33 cellular contexts compared by ENCODE assay signal in genomic region chr1:47873332-47873731, GRCh38.
"Had no signal": no experiment of that assay in that cellular context is flagged by ENCODE, and none has a peak within 500 bp of the region (broad histone marks: within the 10 kb centered on the region; RNA-seq: fewer than 3 reads in every experiment).

No MANE protein-coding gene starts in this region.

- H3K27ac Mint-ChIP-seq: activated CD4-positive, alpha-beta memory T cell treated with anti-CD3 and anti-CD28 coated beads for 36 hours; activated CD4-positive, alpha-beta T cell treated with anti-CD3 and anti-CD28 coated beads for 36 hours; activated CD4-positive, alpha-beta T cell treated with anti-CD3 and anti-CD28 coated beads, Interleukin-2, amount 10 ng/mL, durations not matched to agents 24 days and 14 days; activated CD8-positive, alpha-beta memory T cell treated with anti-CD3 and anti-CD28 coated beads, Interleukin-2, amount 10 ng/mL, durations not matched to agents 7 days and 5 days; activated CD8-positive, alpha-beta T cell treated with anti-CD3 and anti-CD28 coated beads, Interleukin-2, amount 10 ng/mL, durations not matched to agents 7 days and 5 days; activated naive CD8-positive, alpha-beta T cell; activated T-helper 1 cell treated with anti-CD3 and anti-CD28 coated beads, Interleukin-12 subunit alpha, Interleukin-12 subunit beta, Interleukin-2, Interleukin-4 antibody, amounts not matched to agents 30 ng/mL and 10 ng/mL and 1 ng/mL, durations not matched to agents 14 hours and 24 hours and 36 hours; activated T-helper 2 cell treated with anti-CD3 and anti-CD28 coated beads, Interferon-gamma antibody, Interleukin-2, Interleukin-4, amounts not matched to agents 10 μg/mL and 5 μg/mL and 100 μg/mL, durations not matched to agents 14 hours and 24 hours and 36 hours had no signal

- H3K27ac ChIP-seq: brain microvascular endothelial cell, epithelial cell of prostate, esophagus squamous epithelium had no signal

- ATAC-seq: activated CD4-positive, alpha-beta T cell treated with anti-CD3 and anti-CD28 coated beads for 36 hours; activated CD8-positive, alpha-beta memory T cell treated with anti-CD3 and anti-CD28 coated beads, Interleukin-2, amount 10 ng/mL, durations not matched to agents 7 days and 5 days; activated CD8-positive, alpha-beta T cell treated with anti-CD3 and anti-CD28 coated beads, Interleukin-2, amount 10 ng/mL, durations not matched to agents 7 days and 5 days had no signal

- H3K9me3 ChIP-seq: esophagus squamous epithelium had no signal

- H3K4me3 ChIP-seq: esophagus squamous epithelium had no signal

- H3K4me1 Mint-ChIP-seq: activated CD4-positive, alpha-beta T cell treated with anti-CD3 and anti-CD28 coated beads for 36 hours; activated CD4-positive, alpha-beta T cell treated with anti-CD3 and anti-CD28 coated beads, Interleukin-2, amount 10 ng/mL, durations not matched to agents 24 days and 14 days; activated CD8-positive, alpha-beta memory T cell treated with anti-CD3 and anti-CD28 coated beads, Interleukin-2, amount 10 ng/mL, durations not matched to agents 7 days and 5 days; central memory CD8-positive, alpha-beta T cell had no signal

- DNase-seq: activated CD4-positive, alpha-beta memory T cell treated with anti-CD3 and anti-CD28 coated beads for 36 hours; activated CD4-positive, alpha-beta T cell treated with anti-CD3 and anti-CD28 coated beads for 36 hours; activated CD4-positive, alpha-beta T cell treated with anti-CD3 and anti-CD28 coated beads, Interleukin-2, amount 10 ng/mL, durations not matched to agents 24 days and 14 days; activated CD4-positive, CD25-positive, alpha-beta regulatory T cell; activated CD4-positive, CD25-positive, alpha-beta regulatory T cell treated with anti-CD3 and anti-CD28 coated beads, Interleukin-2, amount 50 U/mL, for 72 hours; activated CD8-positive, alpha-beta memory T cell treated with anti-CD3 and anti-CD28 coated beads, Interleukin-2, amount 10 ng/mL, durations not matched to agents 7 days and 5 days; activated CD8-positive, alpha-beta memory T cell treated with anti-CD3 and anti-CD28 coated beads, Interleukin-2, amount 50 U/mL, for 4 hours; activated CD8-positive, alpha-beta T cell treated with anti-CD3 and anti-CD28 coated beads, Interleukin-2, amount 10 ng/mL, durations not matched to agents 7 days and 5 days; activated gamma-delta T cell treated with Interleukin-2 at 50 U/mL for 16 hours; activated naive CD4-positive, alpha-beta T cell treated with anti-CD3 and anti-CD28 coated beads, Interleukin-2, amount 50 U/mL, for 16 hours; activated naive CD4-positive, alpha-beta T cell treated with Interleukin-2 at 50 U/mL for 16 hours; activated T-cell treated with anti-CD3 and anti-CD28 coated beads, Interleukin-2, amount 50 U/mL, for 1 hour; activated T-cell treated with anti-CD3 and anti-CD28 coated beads, Interleukin-2, amount 50 U/mL, for 48 hours; amniotic stem cell; anterior cingulate cortex; brain microvascular endothelial cell; cortex of kidney; dermis blood vessel endothelial cell; effector CD4-positive, alpha-beta T cell; esophagus squamous epithelium; foreskin fibroblast; head of caudate nucleus; T-helper 2 cell had no signal

- H3K36me3 ChIP-seq: brain microvascular endothelial cell, esophagus squamous epithelium had no signal

- H3K9me3 Mint-ChIP-seq: activated CD4-positive, alpha-beta memory T cell treated with anti-CD3 and anti-CD28 coated beads for 36 hours; activated CD4-positive, alpha-beta T cell treated with anti-CD3 and anti-CD28 coated beads, Interleukin-2, amount 10 ng/mL, durations not matched to agents 24 days and 14 days; activated T-helper 1 cell treated with anti-CD3 and anti-CD28 coated beads, Interleukin-12 subunit alpha, Interleukin-12 subunit beta, Interleukin-2, Interleukin-4 antibody, amounts not matched to agents 30 ng/mL and 10 ng/mL and 1 ng/mL, durations not matched to agents 14 hours and 24 hours and 36 hours; activated T-helper 2 cell treated with anti-CD3 and anti-CD28 coated beads, Interferon-gamma antibody, Interleukin-2, Interleukin-4, amounts not matched to agents 10 μg/mL and 5 μg/mL and 100 μg/mL, durations not matched to agents 14 hours and 24 hours and 36 hours; central memory CD8-positive, alpha-beta T cell had no signal

- H3K36me3 Mint-ChIP-seq: activated CD4-positive, alpha-beta memory T cell treated with anti-CD3 and anti-CD28 coated beads for 36 hours; activated CD8-positive, alpha-beta memory T cell treated with anti-CD3 and anti-CD28 coated beads, Interleukin-2, amount 10 ng/mL, durations not matched to agents 7 days and 5 days; activated naive CD8-positive, alpha-beta T cell had no signal

- FAIRE-seq: astrocyte, bronchial epithelial cell, endometrium, endothelial cell of umbilical vein, frontal cortex had no signal

- H3K27me3 Mint-ChIP-seq: activated CD4-positive, alpha-beta T cell treated with anti-CD3 and anti-CD28 coated beads, Interleukin-2, amount 10 ng/mL, durations not matched to agents 24 days and 14 days had no signal

- H3K27me3 ChIP-seq: brain microvascular endothelial cell had no signal

- H3K4me3 Mint-ChIP-seq: activated CD4-positive, alpha-beta memory T cell treated with anti-CD3 and anti-CD28 coated beads for 36 hours; activated CD4-positive, alpha-beta T cell treated with anti-CD3 and anti-CD28 coated beads for 36 hours; activated CD4-positive, alpha-beta T cell treated with anti-CD3 and anti-CD28 coated beads, Interleukin-2, amount 10 ng/mL, durations not matched to agents 24 days and 14 days; activated CD8-positive, alpha-beta memory T cell treated with anti-CD3 and anti-CD28 coated beads, Interleukin-2, amount 10 ng/mL, durations not matched to agents 7 days and 5 days; activated CD8-positive, alpha-beta T cell treated with anti-CD3 and anti-CD28 coated beads, Interleukin-2, amount 10 ng/mL, durations not matched to agents 7 days and 5 days; activated naive CD8-positive, alpha-beta T cell; activated T-helper 1 cell treated with anti-CD3 and anti-CD28 coated beads, Interleukin-12 subunit alpha, Interleukin-12 subunit beta, Interleukin-2, Interleukin-4 antibody, amounts not matched to agents 30 ng/mL and 10 ng/mL and 1 ng/mL, durations not matched to agents 14 hours and 24 hours and 36 hours; central memory CD8-positive, alpha-beta T cell had no signal
